Comparison of ENCODE assay signal across 1 cellular context in the genomic region with DNA sequence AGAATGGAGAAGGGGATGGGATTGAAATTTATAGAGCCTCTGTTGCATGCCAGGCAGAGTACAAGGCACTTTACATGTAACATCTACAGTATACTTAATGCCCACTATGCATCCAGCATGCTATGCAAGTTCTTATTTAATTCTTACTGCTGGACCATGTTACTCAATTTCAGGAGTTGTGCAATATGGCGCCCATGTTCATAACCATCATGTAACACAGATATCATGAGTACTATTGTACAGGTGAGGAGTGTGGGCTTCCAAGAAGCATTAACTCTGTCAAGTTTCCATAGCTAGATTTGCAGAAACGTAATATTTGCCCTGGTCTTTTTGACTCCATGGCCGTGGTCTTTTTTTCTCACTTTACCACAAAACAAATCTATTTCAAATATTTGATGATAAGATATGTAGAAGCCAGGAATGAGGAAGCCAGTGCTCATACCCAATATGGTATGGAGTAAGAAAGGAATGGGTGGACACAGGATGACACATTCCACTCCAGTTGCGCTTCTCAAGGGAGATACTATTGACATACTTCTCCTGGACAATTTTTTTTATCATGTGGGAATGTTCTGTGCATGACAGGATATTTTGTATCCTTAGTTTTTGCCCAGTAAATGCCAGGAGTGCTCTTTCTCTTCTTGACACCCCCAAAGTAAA.
TF ChIP-seq lines count a peak whose summit lies in the region.

No MANE protein-coding gene starts in this region.

TF ChIP-seq in WTC11, 78 proteins besides CTCF, POLR2A, EP300 and RAD21 (continued from another document):
- TF ChIP-seq, protein P1, sequence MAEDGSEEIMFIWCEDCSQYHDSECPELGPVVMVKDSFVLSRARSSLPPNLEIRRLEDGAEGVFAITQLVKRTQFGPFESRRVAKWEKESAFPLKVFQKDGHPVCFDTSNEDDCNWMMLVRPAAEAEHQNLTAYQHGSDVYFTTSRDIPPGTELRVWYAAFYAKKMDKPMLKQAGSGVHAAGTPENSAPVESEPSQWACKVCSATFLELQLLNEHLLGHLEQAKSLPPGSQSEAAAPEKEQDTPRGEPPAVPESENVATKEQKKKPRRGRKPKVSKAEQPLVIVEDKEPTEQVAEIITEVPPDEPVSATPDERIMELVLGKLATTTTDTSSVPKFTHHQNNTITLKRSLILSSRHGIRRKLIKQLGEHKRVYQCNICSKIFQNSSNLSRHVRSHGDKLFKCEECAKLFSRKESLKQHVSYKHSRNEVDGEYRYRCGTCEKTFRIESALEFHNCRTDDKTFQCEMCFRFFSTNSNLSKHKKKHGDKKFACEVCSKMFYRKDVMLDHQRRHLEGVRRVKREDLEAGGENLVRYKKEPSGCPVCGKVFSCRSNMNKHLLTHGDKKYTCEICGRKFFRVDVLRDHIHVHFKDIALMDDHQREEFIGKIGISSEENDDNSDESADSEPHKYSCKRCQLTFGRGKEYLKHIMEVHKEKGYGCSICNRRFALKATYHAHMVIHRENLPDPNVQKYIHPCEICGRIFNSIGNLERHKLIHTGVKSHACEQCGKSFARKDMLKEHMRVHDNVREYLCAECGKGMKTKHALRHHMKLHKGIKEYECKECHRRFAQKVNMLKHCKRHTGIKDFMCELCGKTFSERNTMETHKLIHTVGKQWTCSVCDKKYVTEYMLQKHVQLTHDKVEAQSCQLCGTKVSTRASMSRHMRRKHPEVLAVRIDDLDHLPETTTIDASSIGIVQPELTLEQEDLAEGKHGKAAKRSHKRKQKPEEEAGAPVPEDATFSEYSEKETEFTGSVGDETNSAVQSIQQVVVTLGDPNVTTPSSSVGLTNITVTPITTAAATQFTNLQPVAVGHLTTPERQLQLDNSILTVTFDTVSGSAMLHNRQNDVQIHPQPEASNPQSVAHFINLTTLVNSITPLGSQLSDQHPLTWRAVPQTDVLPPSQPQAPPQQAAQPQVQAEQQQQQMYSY (CRISPR knock-in tag; IDR thresholded peaks at IDR 0.05) = no peak
- TF ChIP-seq RORB (CRISPR knock-in tag; IDR thresholded peaks at IDR 0.05) (no peak), KAT7 (CRISPR knock-in tag; IDR thresholded peaks at IDR 0.05; ENCODE audit: borderline replicate concordance) (no peak)
